Comparison of ENCODE assay signal across 1 cellular context in the genomic region with DNA sequence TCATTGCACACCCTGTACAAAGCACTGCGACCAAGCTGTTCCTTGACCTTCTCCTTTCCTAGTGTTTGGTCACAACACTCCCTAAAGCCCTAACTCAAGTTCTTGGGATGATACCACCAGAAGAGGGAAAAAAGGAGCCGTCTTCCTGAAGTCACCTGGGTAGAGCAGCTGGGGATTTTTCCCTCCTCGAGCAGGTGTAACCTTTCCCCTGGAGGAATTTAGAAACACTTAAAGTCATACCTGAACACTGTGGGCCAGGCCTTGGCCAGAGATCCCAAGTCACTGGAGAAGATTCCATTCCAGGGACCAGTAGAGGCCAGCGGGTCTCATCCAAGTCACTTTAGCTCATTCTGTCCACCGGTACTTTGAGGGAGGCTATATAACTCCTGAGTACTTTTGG.
TF ChIP-seq lines count a peak whose summit lies in the region.

No MANE protein-coding gene starts in this region.

TF ChIP-seq in liver, 16 proteins besides CTCF, POLR2A, EP300 and RAD21:
- TF ChIP-seq YY1 (IDR thresholded peaks at IDR 0.05) (no peak), FOXA2 (IDR thresholded peaks at IDR 0.05) (no peak)
